ENCODE assay signal across 2 cellular contexts in the genomic region with DNA sequence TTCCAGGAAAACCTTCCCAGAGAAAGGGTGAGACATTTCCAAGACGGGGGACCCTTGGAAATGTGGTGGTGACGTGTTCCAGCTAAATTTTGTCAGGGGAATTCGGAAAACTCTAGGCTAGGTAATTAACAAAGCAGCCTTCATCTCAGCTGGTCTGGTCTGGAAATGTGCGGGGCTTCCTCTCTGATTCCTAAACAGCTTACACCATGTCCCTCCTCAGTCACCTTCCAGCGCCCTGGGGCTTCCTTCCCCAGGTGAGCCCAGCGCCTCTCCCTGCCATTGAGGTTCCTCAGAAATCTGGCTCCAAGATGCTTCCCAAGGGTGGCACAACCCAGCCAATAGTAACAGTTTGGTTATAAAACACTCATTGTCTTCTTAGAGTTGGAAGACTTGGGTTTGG.
TF ChIP-seq lines count a peak whose summit lies in the region.

No MANE protein-coding gene starts in this region.

TF ChIP-seq in HEK293, 187 proteins besides CTCF, POLR2A, EP300 and RAD21 (continued from another document):
- TF ChIP-seq, protein P1, sequence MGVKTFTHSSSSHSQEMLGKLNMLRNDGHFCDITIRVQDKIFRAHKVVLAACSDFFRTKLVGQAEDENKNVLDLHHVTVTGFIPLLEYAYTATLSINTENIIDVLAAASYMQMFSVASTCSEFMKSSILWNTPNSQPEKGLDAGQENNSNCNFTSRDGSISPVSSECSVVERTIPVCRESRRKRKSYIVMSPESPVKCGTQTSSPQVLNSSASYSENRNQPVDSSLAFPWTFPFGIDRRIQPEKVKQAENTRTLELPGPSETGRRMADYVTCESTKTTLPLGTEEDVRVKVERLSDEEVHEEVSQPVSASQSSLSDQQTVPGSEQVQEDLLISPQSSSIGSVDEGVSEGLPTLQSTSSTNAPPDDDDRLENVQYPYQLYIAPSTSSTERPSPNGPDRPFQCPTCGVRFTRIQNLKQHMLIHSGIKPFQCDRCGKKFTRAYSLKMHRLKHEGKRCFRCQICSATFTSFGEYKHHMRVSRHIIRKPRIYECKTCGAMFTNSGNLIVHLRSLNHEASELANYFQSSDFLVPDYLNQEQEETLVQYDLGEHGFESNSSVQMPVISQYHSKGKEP (tag by site-specific recombination; IDR thresholded peaks at IDR 0.05): no peak
- TF ChIP-seq, protein P2, sequence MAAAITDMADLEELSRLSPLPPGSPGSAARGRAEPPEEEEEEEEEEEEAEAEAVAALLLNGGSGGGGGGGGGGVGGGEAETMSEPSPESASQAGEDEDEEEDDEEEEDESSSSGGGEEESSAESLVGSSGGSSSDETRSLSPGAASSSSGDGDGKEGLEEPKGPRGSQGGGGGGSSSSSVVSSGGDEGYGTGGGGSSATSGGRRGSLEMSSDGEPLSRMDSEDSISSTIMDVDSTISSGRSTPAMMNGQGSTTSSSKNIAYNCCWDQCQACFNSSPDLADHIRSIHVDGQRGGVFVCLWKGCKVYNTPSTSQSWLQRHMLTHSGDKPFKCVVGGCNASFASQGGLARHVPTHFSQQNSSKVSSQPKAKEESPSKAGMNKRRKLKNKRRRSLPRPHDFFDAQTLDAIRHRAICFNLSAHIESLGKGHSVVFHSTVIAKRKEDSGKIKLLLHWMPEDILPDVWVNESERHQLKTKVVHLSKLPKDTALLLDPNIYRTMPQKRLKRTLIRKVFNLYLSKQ (tag by site-specific recombination; IDR thresholded peaks at IDR 0.05; ENCODE audit: borderline replicate concordance): no peak
- TF ChIP-seq OVOL3 (tag by site-specific recombination; IDR thresholded peaks at IDR 0.05) (no peak), ZNF600 (tag by site-specific recombination; IDR thresholded peaks at IDR 0.05) (no peak), ZNF654 (tag by site-specific recombination; IDR thresholded peaks at IDR 0.05; ENCODE audit: low read depth) (no peak), IKZF3 (tag by site-specific recombination; IDR thresholded peaks at IDR 0.05) (no peak), ZNF596 (tag by site-specific recombination; IDR thresholded peaks at IDR 0.05) (no peak), SCRT2 (tag by site-specific recombination; IDR thresholded peaks at IDR 0.05) (no peak), ZNF341 (tag by site-specific recombination; IDR thresholded peaks at IDR 0.05; ENCODE audit: low read depth) (no peak)
- TF ChIP-seq, protein P3, sequence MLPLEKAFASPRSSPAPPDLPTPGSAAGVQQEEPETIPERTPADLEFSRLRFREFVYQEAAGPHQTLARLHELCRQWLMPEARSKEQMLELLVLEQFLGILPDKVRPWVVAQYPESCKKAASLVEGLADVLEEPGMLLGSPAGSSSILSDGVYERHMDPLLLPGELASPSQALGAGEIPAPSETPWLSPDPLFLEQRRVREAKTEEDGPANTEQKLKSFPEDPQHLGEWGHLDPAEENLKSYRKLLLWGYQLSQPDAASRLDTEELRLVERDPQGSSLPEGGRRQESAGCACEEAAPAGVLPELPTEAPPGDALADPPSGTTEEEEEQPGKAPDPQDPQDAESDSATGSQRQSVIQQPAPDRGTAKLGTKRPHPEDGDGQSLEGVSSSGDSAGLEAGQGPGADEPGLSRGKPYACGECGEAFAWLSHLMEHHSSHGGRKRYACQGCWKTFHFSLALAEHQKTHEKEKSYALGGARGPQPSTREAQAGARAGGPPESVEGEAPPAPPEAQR (tag by site-specific recombination; IDR thresholded peaks at IDR 0.05): no peak

TF ChIP-seq in WTC11, 78 proteins besides CTCF, POLR2A, EP300 and RAD21 (continued from another document):
- TF ChIP-seq, protein P4, sequence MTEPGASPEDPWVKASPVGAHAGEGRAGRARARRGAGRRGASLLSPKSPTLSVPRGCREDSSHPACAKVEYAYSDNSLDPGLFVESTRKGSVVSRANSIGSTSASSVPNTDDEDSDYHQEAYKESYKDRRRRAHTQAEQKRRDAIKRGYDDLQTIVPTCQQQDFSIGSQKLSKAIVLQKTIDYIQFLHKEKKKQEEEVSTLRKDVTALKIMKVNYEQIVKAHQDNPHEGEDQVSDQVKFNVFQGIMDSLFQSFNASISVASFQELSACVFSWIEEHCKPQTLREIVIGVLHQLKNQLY (CRISPR knock-in tag; IDR thresholded peaks at IDR 0.05): no peak
- TF ChIP-seq, protein P5, sequence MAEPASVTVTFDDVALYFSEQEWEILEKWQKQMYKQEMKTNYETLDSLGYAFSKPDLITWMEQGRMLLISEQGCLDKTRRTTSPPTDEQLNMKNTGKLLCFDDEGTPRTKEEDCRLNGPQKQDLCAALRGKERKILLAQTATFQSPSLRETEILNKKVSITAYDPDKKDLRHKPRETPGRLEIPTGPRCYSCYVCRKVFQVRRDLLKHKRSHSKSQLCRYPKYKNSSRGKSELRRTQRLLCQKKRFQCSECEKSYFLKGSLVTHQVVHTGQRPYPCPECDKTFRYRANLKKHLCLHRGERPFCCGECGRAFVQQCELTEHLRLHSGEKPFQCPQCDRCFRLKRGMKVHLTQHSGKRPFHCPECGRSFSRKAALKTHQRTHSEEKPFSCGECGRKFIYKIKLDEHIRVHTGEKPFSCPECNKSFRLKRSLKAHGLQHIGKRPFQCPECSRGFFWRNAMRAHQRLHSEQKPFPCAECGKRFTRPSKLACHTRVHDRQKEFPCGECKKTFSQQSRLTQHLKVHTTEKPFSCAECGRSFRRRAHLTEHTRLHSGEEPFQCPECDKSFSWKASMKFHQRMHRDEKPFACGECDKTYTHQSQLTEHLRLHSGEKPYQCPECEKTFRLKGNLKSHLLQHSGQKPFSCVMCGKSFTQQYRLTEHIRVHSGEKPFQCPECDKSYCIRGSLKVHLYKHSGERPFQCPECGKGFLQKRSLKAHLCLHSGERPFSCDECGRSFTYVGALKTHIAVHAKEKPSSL (CRISPR knock-in tag; conservative IDR thresholded peaks at IDR 0.05): no peak
- no peak for TF ChIP-seq NR2C2 (CRISPR knock-in tag; IDR thresholded peaks at IDR 0.05)
- TF ChIP-seq SP1 (CRISPR knock-in tag; conservative IDR thresholded peaks at IDR 0.05): no peak
- no peak for TF ChIP-seq PRRX2 (CRISPR knock-in tag; IDR thresholded peaks at IDR 0.05)
- TF ChIP-seq, protein P6, sequence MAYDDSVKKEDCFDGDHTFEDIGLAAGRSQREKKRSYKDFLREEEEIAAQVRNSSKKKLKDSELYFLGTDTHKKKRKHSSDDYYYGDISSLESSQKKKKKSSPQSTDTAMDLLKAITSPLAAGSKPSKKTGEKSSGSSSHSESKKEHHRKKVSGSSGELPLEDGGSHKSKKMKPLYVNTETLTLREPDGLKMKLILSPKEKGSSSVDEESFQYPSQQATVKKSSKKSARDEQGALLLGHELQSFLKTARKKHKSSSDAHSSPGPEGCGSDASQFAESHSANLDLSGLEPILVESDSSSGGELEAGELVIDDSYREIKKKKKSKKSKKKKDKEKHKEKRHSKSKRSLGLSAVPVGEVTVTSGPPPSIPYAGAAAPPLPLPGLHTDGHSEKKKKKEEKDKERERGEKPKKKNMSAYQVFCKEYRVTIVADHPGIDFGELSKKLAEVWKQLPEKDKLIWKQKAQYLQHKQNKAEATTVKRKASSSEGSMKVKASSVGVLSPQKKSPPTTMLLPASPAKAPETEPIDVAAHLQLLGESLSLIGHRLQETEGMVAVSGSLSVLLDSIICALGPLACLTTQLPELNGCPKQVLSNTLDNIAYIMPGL (CRISPR knock-in tag; IDR thresholded peaks at IDR 0.05): no peak
- TF ChIP-seq NFYB (CRISPR knock-in tag; conservative IDR thresholded peaks at IDR 0.05; ENCODE audit: low read depth): no peak
- TF ChIP-seq, protein P7, sequence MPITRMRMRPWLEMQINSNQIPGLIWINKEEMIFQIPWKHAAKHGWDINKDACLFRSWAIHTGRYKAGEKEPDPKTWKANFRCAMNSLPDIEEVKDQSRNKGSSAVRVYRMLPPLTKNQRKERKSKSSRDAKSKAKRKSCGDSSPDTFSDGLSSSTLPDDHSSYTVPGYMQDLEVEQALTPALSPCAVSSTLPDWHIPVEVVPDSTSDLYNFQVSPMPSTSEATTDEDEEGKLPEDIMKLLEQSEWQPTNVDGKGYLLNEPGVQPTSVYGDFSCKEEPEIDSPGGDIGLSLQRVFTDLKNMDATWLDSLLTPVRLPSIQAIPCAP (CRISPR knock-in tag; IDR thresholded peaks at IDR 0.05): no peak
- TF ChIP-seq, protein P3 (CRISPR knock-in tag; IDR thresholded peaks at IDR 0.05): no peak
- no peak for TF ChIP-seq ZNF219 (CRISPR knock-in tag; IDR thresholded peaks at IDR 0.05; ENCODE audit: borderline replicate concordance)
- TF ChIP-seq NR1H2 (CRISPR knock-in tag; IDR thresholded peaks at IDR 0.05): no peak
